In genomic region chr7:35694161-35694783, GRCh38 we compare ENCODE assay signal across 1 cellular context.
TF ChIP-seq lines count a peak whose summit lies in the region.

No MANE protein-coding gene starts in this region.

TF ChIP-seq in GM23338, 12 proteins besides CTCF, POLR2A, EP300 and RAD21 (continued from another document):
- no peak for TF ChIP-seq ZNF462 (CRISPR knock-in tag; IDR thresholded peaks at IDR 0.05)
